9 cellular contexts compared by ENCODE assay signal in genomic region chr2:149348291-149348690, GRCh38. TPM values are rescaled to one million over a fixed set of nuclear protein-coding genes. Genes with fewer than 3 reads are reported as not detected.
"Had no signal": no experiment of that assay in that cellular context is flagged by ENCODE, and none has a peak within 500 bp of the region (broad histone marks: within the 10 kb centered on the region; RNA-seq: fewer than 3 reads in every experiment).

No MANE protein-coding gene starts in this region.

- H3K9me3 ChIP-seq: HAP-1 had no signal

- DNase-seq: GM23248, GOT3, H7, HFFc6, IMR-90, KG1 had no signal

- H3K4me3 ChIP-seq: GM23248, HAP-1, K562 had no signal

- H2AFZ ChIP-seq: GM23248 had no signal

- ATAC-seq: HCT116, K562 had no signal

- H3K27ac ChIP-seq: GM23248 had no signal

- H3K4me1 ChIP-seq: HAP-1 had no signal

- H3K9ac ChIP-seq: GM23248 had no signal

- H3K36me3 ChIP-seq: HAP-1 had no signal

RNA-seq across cellular contexts. Expression of gene LYPD6, which starts 17.9 kb away (rescaled TPM):
- total RNA-seq: K562 had no signal
- polyA plus RNA-seq: K562 had no signal
